ENCODE assay signal across 8 cellular contexts in the genomic region with DNA sequence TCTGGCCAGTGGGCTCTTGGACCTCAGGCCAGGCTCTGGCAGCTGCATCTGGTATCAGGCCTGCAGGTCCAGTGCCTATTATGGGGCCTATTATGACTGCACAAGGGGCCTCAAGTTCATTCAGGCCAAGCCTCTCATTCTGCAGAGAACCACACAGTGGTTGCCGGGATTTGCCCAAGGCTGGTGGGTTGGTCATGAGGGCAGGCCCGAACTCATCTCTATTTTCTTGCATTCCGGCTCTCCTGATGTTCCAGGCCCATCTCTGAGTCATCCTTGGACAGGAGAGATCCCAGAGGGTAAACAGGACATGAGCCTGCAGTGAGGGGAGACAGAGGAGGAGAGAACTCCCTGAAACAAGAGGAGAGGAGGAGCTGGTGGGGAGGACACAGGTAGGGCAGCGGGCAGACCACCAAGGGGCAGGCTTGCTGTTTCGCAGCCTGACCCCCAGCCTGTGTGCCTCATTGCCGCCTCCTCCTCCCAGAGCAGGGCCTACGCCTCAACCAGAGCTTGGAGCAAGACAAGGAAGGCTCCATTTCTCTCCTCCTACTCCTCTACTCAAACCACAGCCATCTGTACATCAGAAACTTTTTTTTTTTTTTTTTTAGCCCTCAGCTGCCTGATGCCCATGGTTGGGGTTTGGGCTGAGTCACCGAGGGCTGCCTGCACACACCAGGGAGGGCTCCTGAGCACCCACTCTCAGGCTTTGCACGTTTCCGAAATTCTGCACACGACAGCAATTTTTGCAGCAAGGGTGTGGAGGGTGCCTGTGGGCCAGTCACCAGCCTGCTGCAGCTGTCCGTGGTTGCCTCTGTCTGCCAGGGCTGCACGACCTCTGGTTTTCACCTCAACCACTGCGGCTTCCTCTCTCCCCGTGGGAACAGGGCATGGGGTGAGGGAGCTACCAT. TPM values are rescaled to one million over a fixed set of nuclear protein-coding genes. Genes with fewer than 3 reads are reported as not detected.
DNase-seq lines count a peak whose midpoint lies in the region; ATAC-seq and TF ChIP-seq lines count a peak whose summit lies in the region.

No MANE protein-coding gene starts in this region.

- H3K36me3 ChIP-seq in mammary epithelial cell (ENCODE audit: insufficient read depth, low read length): no peaks in the 10 kb centered on the region

- CTCF ChIA-PET in WTC11 (lab: Charles Lee) (interaction anchor here (0.6 to 1.7 kb wide), 6 partner anchors 10 to 188 kb away, joined by 3 to 7 read pairs (median 3); no protein-coding TSS in a partner anchor), mammary epithelial cell (lab: Charles Lee; ENCODE audit: low non-redundant PET) (no interaction called here)

- peaks cover 12% of the 10 kb centered on the region; the same call in 1 of the 2 replicates for H3K27me3 Mint-ChIP-seq in WTC11 (ENCODE audit: low read depth)

- H3K9me3 Mint-ChIP-seq in WTC11: peaks cover 5% of the 10 kb centered on the region

- no peaks in the 10 kb centered on the region for H4K20me1 ChIP-seq in mammary epithelial cell (ENCODE audit: insufficient read depth, low read length)

- TF ChIP-seq CTCF in WTC11 (IDR thresholded peaks at IDR 0.05) (no peak), mammary epithelial cell (conservative IDR thresholded peaks at IDR 0.05 in 1 of 2, IDR thresholded peaks at IDR 0.05 in 1 of 2; ENCODE audit: extremely low read depth in 1 of 2, insufficient read depth in 1 of 2, low read depth in 1 of 2, low read length in 2 of 2) (no peak)

- no peaks in the 10 kb centered on the region for H3K9me3 ChIP-seq in mammary epithelial cell (replicated peaks; ENCODE audit: insufficient read depth, low read length)

- peak overlapping the region; percentile 87 for H3K27ac ChIP-seq in mammary epithelial cell (ENCODE audit: insufficient read depth, low read depth, low read length)

- peak overlapping the region; percentile 81 for H2AFZ ChIP-seq in mammary epithelial cell (ENCODE audit: low read depth, low read length)

- H3K9ac ChIP-seq in mammary epithelial cell (ENCODE audit: insufficient read depth, low read length): peak overlapping the region; percentile 33

- POLR2A ChIA-PET in WTC11 (lab: Charles Lee): interaction anchor here (0.7 kb wide), 1 partner anchor 42 kb away, joined by 3 read pairs; no protein-coding TSS in a partner anchor

- intact Hi-C loops in mammary epithelial cell (cut with micrococcal nuclease): loop anchor here (2.0 to 10.0 kb wide), 4 partner anchors 33 to 643 kb away; a partner anchor contains a TSS

- peak; percentile 29 for DNase-seq in WTC11 (ENCODE audit: low spot score)
- peak; percentile 95 for DNase-seq in mammary epithelial cell
- DNase-seq in stimulated activated CD4-positive, alpha-beta T cell treated with anti-CD3 and anti-CD28 coated beads, Interleukin-12 subunit alpha, Interleukin-12 subunit beta, amount 100 ng/mL, for 48 hours (ENCODE audit: low read depth in 2 of 3, low spot score in 1 of 3): peak in 2 of 3 donors; percentile 40 to 48
- DNase-seq in DMS53 (lab: John Stamatoyannopoulos, UW): no peak
- no peak for DNase-seq in cortex of kidney (lab: John Stamatoyannopoulos, UW)

- BruUV-seq in mammary epithelial cell (replicated peaks; lab: Mats Ljungman, UMichigan): no TSS peak

- dilution Hi-C loops in mammary epithelial cell (cut with HindIII; ENCODE audit: low sequenced_read_pairs): no loop called here

- H3K4me2 ChIP-seq in mammary epithelial cell (ENCODE audit: insufficient read depth, low read depth, low read length): peak overlapping the region; percentile 80

- H3K4me1 Mint-ChIP-seq in WTC11: peaks cover 51% of the 10 kb centered on the region

- H3K4me3 ChIP-seq in mammary epithelial cell (replicated peaks in 1 of 3; ENCODE audit: insufficient read depth in 1 of 3, low read depth in 2 of 3, low read length in 3 of 3): peak overlapping the region in 1 of 3 experiments; percentile 31

- H3K79me2 ChIP-seq in mammary epithelial cell (ENCODE audit: insufficient read depth, low read length): no peaks in the 10 kb centered on the region

- no peak overlapping the region for H3K4me3 Mint-ChIP-seq in WTC11

- in situ Hi-C loops in mammary epithelial cell (cut with MboI; ENCODE audit: low sequenced_read_pairs in 2 of 2): loop anchor here (10.0 kb wide), 2 partner anchors 243 to 263 kb away; a partner anchor contains a TSS

- H3K36me3 Mint-ChIP-seq in WTC11: no peaks in the 10 kb centered on the region

- H3K4me1 ChIP-seq in mammary epithelial cell (ENCODE audit: insufficient read depth, low read length): peaks cover 37% of the 10 kb centered on the region

- 14% methylated on average over 10 of the region's 15 CpGs for WGBS in mammary epithelial cell (ENCODE audit: low coverage, missing lambda C conversion rate)

- peak; percentile 27 for ATAC-seq in GM21390 (IDR thresholded peaks at IDR 0.05; ENCODE audit: unreplicated experiment)
- no peak for ATAC-seq in WTC11
- no peak for ATAC-seq in HG03139 (IDR thresholded peaks at IDR 0.05; ENCODE audit: unreplicated experiment)
- ATAC-seq in HG02852 (IDR thresholded peaks at IDR 0.05; ENCODE audit: unreplicated experiment): no peak

- H3K27ac Mint-ChIP-seq in WTC11: no peak overlapping the region

- no peaks in the 10 kb centered on the region for H3K27me3 ChIP-seq in mammary epithelial cell (ENCODE audit: insufficient read depth, low read length)

TF ChIP-seq in WTC11, 78 proteins besides CTCF, POLR2A, EP300 and RAD21:
- TF ChIP-seq JAZF1 (CRISPR knock-in tag; IDR thresholded peaks at IDR 0.05) (no peak), GABPB1 (CRISPR knock-in tag; IDR thresholded peaks at IDR 0.05) (no peak), ZNF396 (CRISPR knock-in tag; IDR thresholded peaks at IDR 0.05; ENCODE audit: borderline replicate concordance) (no peak), NR3C1 (CRISPR knock-in tag; conservative IDR thresholded peaks at IDR 0.05; ENCODE audit: low read depth) (no peak), FOXK1 (CRISPR knock-in tag; IDR thresholded peaks at IDR 0.05) (no peak), SMAD4 (CRISPR knock-in tag; IDR thresholded peaks at IDR 0.05) (no peak), ZNF263 (CRISPR knock-in tag; IDR thresholded peaks at IDR 0.05; ENCODE audit: low read depth) (no peak)
- TF ChIP-seq, protein P1, sequence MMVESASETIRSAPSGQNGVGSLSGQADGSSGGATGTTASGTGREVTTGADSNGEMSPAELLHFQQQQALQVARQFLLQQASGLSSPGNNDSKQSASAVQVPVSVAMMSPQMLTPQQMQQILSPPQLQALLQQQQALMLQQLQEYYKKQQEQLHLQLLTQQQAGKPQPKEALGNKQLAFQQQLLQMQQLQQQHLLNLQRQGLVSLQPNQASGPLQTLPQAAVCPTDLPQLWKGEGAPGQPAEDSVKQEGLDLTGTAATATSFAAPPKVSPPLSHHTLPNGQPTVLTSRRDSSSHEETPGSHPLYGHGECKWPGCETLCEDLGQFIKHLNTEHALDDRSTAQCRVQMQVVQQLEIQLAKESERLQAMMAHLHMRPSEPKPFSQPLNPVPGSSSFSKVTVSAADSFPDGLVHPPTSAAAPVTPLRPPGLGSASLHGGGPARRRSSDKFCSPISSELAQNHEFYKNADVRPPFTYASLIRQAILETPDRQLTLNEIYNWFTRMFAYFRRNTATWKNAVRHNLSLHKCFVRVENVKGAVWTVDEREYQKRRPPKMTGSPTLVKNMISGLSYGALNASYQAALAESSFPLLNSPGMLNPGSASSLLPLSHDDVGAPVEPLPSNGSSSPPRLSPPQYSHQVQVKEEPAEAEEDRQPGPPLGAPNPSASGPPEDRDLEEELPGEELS (CRISPR knock-in tag; IDR thresholded peaks at IDR 0.05): no peak

RNA-seq across cellular contexts. Expression of a gene that starts 12.7 kb away (rescaled TPM):
- total RNA-seq in WTC11 (2021) (0.09 TPM in 1 of 3 replicates, not detected in the others), mammary epithelial cell (under 1 TPM in 1 of 2 donors, not detected in 1; 0.33 TPM)
- polyA plus RNA-seq in mammary epithelial cell: not detected
- polyA minus RNA-seq in mammary epithelial cell: not detected

Comparison
In these comparisons a context has a peak if more than half of its experiments do, and no peak if none do; other contexts are left out.
1. DNase-seq: peak in WTC11 (single experiment), mammary epithelial cell (single experiment) and stimulated activated CD4-positive, alpha-beta T cell treated with anti-CD3 and anti-CD28 coated beads, Interleukin-12 subunit alpha, Interleukin-12 subunit beta, amount 100 ng/mL, for 48 hours (2 of 3); none in DMS53 (single experiment) and cortex of kidney (single experiment).